ENCODE assay signal across 1 cellular context in the genomic region with DNA sequence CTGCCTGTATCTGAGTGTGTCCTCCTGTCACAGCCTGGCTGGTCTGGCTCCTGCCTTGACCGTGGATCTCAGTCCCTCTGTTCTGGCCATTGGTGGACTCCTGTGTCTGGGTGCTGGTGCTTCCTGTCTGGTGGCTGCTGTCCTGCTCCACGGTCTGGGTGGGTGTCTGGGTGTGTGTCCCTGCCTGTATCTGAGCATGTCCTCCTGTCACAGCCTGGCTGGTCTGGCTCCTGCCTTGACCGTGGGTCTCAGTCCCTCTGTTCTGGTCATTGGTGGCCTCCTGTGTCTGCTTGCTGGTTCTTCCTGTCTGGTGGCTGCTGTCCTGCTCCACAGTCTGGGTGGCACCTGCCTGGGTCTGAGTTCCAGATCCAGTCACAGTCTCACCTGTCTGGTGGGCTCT.
TF ChIP-seq lines count a peak whose summit lies in the region.

No MANE protein-coding gene starts in this region.

TF ChIP-seq in GM23338, 12 proteins besides CTCF, POLR2A, EP300 and RAD21:
- TF ChIP-seq STAT1 (IDR thresholded peaks at IDR 0.05; ENCODE audit: unreplicated experiment), result no peak
- TF ChIP-seq ZNF114 (CRISPR knock-in tag; IDR thresholded peaks at IDR 0.05), result no peak
- TF ChIP-seq NANOG (IDR thresholded peaks at IDR 0.05; ENCODE audit: borderline replicate concordance), result no peak
- TF ChIP-seq POLR2AphosphoS5 (IDR thresholded peaks at IDR 0.05; ENCODE audit: low read depth), result no peak
- TF ChIP-seq, protein P1, sequence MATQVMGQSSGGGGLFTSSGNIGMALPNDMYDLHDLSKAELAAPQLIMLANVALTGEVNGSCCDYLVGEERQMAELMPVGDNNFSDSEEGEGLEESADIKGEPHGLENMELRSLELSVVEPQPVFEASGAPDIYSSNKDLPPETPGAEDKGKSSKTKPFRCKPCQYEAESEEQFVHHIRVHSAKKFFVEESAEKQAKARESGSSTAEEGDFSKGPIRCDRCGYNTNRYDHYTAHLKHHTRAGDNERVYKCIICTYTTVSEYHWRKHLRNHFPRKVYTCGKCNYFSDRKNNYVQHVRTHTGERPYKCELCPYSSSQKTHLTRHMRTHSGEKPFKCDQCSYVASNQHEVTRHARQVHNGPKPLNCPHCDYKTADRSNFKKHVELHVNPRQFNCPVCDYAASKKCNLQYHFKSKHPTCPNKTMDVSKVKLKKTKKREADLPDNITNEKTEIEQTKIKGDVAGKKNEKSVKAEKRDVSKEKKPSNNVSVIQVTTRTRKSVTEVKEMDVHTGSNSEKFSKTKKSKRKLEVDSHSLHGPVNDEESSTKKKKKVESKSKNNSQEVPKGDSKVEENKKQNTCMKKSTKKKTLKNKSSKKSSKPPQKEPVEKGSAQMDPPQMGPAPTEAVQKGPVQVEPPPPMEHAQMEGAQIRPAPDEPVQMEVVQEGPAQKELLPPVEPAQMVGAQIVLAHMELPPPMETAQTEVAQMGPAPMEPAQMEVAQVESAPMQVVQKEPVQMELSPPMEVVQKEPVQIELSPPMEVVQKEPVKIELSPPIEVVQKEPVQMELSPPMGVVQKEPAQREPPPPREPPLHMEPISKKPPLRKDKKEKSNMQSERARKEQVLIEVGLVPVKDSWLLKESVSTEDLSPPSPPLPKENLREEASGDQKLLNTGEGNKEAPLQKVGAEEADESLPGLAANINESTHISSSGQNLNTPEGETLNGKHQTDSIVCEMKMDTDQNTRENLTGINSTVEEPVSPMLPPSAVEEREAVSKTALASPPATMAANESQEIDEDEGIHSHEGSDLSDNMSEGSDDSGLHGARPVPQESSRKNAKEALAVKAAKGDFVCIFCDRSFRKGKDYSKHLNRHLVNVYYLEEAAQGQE (IDR thresholded peaks at IDR 0.05; ENCODE audit: unreplicated experiment), result no peak
- TF ChIP-seq EZH2phosphoT487 (IDR thresholded peaks at IDR 0.05; ENCODE audit: unreplicated experiment), result no peak
- TF ChIP-seq, protein P2, sequence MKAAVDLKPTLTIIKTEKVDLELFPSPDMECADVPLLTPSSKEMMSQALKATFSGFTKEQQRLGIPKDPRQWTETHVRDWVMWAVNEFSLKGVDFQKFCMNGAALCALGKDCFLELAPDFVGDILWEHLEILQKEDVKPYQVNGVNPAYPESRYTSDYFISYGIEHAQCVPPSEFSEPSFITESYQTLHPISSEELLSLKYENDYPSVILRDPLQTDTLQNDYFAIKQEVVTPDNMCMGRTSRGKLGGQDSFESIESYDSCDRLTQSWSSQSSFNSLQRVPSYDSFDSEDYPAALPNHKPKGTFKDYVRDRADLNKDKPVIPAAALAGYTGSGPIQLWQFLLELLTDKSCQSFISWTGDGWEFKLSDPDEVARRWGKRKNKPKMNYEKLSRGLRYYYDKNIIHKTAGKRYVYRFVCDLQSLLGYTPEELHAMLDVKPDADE (IDR thresholded peaks at IDR 0.05), result no peak
- no peak for TF ChIP-seq CREB1 (CRISPR knock-in tag; IDR thresholded peaks at IDR 0.05; ENCODE audit: low read depth)
- no peak for TF ChIP-seq EZH2 (IDR thresholded peaks at IDR 0.05; ENCODE audit: low read depth, unreplicated experiment)
- TF ChIP-seq ZNF331 (CRISPR knock-in tag; IDR thresholded peaks at IDR 0.05; ENCODE audit: low read depth), result no peak
- TF ChIP-seq, protein P3, sequence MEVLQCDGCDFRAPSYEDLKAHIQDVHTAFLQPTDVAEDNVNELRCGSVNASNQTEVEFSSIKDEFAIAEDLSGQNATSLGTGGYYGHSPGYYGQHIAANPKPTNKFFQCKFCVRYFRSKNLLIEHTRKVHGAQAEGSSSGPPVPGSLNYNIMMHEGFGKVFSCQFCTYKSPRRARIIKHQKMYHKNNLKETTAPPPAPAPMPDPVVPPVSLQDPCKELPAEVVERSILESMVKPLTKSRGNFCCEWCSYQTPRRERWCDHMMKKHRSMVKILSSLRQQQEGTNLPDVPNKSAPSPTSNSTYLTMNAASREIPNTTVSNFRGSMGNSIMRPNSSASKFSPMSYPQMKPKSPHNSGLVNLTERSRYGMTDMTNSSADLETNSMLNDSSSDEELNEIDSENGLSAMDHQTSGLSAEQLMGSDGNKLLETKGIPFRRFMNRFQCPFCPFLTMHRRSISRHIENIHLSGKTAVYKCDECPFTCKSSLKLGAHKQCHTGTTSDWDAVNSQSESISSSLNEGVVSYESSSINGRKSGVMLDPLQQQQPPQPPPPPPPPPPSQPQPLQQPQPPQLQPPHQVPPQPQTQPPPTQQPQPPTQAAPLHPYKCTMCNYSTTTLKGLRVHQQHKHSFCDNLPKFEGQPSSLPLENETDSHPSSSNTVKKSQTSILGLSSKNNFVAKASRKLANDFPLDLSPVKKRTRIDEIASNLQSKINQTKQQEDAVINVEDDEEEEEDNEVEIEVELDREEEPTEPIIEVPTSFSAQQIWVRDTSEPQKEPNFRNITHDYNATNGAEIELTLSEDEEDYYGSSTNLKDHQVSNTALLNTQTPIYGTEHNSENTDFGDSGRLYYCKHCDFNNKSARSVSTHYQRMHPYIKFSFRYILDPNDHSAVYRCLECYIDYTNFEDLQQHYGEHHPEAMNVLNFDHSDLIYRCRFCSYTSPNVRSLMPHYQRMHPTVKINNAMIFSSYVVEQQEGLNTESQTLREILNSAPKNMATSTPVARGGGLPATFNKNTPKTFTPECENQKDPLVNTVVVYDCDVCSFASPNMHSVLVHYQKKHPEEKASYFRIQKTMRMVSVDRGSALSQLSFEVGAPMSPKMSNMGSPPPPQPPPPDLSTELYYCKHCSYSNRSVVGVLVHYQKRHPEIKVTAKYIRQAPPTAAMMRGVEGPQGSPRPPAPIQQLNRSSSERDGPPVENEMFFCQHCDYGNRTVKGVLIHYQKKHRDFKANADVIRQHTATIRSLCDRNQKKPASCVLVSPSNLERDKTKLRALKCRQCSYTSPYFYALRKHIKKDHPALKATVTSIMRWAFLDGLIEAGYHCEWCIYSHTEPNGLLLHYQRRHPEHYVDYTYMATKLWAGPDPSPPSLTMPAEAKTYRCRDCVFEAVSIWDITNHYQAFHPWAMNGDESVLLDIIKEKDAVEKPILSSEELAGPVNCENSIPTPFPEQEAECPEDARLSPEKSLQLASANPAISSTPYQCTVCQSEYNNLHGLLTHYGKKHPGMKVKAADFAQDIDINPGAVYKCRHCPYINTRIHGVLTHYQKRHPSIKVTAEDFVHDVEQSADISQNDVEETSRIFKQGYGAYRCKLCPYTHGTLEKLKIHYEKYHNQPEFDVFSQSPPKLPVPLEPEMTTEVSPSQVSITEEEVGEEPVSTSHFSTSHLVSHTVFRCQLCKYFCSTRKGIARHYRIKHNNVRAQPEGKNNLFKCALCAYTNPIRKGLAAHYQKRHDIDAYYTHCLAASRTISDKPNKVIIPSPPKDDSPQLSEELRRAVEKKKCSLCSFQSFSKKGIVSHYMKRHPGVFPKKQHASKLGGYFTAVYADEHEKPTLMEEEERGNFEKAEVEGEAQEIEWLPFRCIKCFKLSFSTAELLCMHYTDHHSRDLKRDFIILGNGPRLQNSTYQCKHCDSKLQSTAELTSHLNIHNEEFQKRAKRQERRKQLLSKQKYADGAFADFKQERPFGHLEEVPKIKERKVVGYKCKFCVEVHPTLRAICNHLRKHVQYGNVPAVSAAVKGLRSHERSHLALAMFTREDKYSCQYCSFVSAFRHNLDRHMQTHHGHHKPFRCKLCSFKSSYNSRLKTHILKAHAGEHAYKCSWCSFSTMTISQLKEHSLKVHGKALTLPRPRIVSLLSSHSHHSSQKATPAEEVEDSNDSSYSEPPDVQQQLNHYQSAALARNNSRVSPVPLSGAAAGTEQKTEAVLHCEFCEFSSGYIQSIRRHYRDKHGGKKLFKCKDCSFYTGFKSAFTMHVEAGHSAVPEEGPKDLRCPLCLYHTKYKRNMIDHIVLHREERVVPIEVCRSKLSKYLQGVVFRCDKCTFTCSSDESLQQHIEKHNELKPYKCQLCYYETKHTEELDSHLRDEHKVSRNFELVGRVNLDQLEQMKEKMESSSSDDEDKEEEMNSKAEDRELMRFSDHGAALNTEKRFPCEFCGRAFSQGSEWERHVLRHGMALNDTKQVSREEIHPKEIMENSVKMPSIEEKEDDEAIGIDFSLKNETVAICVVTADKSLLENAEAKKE (CRISPR knock-in tag; IDR thresholded peaks at IDR 0.05), result no peak
- no peak for TF ChIP-seq JUNB (IDR thresholded peaks at IDR 0.05; ENCODE audit: unreplicated experiment)
